ENCODE assay signal across 27 cellular contexts in the genomic region with DNA sequence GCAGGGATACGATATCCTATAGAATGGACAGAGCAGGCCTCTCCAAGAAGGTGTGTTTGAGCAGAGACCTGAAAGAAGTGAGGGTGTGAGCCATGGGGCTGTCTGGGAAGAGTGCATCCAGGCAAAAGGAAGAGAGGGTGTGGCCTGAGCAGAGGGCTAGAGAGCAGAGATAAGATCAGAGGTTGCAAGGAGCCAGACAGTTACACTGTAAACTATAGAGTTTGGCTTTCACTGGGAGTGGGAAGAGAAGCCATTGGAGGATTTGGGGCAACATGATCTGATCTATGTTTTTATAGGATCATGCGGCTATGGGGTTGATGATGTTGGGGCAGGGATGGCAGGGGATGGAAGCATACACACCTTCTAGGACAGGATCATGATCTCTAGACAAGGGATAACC.
A peak's percentile ranks its signal among the peaks of the same experiment; 100 is the strongest.
DNase-seq lines count a peak whose midpoint lies in the region; ATAC-seq, FAIRE-seq and TF ChIP-seq lines count a peak whose summit lies in the region.
"Had no signal": no experiment of that assay in that cellular context is flagged by ENCODE, and none has a peak within 500 bp of the region (broad histone marks: within the 10 kb centered on the region; RNA-seq: fewer than 3 reads in every experiment).

No MANE protein-coding gene starts in this region.

- no peak overlapping the region for H2AFZ ChIP-seq in HepG2 (ENCODE audit: low read length)

- no peaks in the 10 kb centered on the region for H4K20me1 ChIP-seq in HepG2 (ENCODE audit: insufficient read depth, low read length)

- no peaks in the 10 kb centered on the region for H3K79me2 ChIP-seq in HepG2 (ENCODE audit: insufficient read depth, low read length)

- no peak for TF ChIP-seq RAD21 in HepG2 (CRISPR knock-in tag; IDR thresholded peaks at IDR 0.05)

- H3K27ac ChIP-seq in right lobe of liver = no peak overlapping the region
- no peak overlapping the region for H3K27ac ChIP-seq in HepG2 (ENCODE audit: extremely low read length, insufficient read depth, low read length)
- no peak overlapping the region for H3K27ac ChIP-seq in HEK293 (ENCODE audit: extremely low read depth, low read depth, low read length)
- no peak overlapping the region for H3K27ac ChIP-seq in breast epithelium

- WGBS in right lobe of liver (ENCODE audit: insufficient coverage, low coverage, low lambda C conversion rate, missing lambda C conversion rate) = 100% methylated on average over 2 of the region's 2 CpGs
- 27% methylated on average over 2 of the region's 2 CpGs for WGBS in HepG2 (ENCODE audit: low lambda C conversion rate)

- TF ChIP-seq EP300 in HepG2 (IDR thresholded peaks at IDR 0.05; ENCODE audit: low read depth in 2 of 2, low read length in 2 of 2) (no peak), HepG2 (CRISPR knock-in tag; IDR thresholded peaks at IDR 0.05; ENCODE audit: borderline replicate concordance) (no peak)

- no peak overlapping the region for H3K4me2 ChIP-seq in HepG2 (ENCODE audit: low read depth, low read length)

- CTCF ChIA-PET in HepG2 (lab: Yijun Ruan, JAX; ENCODE audit: low intra/inter-chr PET ratio, low total read pairs) (no interaction called here), HEK293 (lab: Yijun Ruan, JAX) (no interaction called here), GM10248 (lab: Yijun Ruan, JAX) (interaction anchor here (1.7 kb wide), 1 partner anchor 19 kb away, joined by 7 read pairs; no protein-coding TSS in a partner anchor)

- BruUV-seq in HepG2 (replicated peaks; lab: Mats Ljungman, UMichigan) = no TSS peak

- H3K4me1 ChIP-seq in right lobe of liver (peaks cover 0 to 20% (median 10%) of the 10 kb centered on the region in 4 donors), HepG2 (ENCODE audit: insufficient read depth, low read length) (no peaks in the 10 kb centered on the region), HEK293 (ENCODE audit: control insufficient read depth, insufficient read depth, low read length) (no peaks in the 10 kb centered on the region), breast epithelium (no peaks in the 10 kb centered on the region)

- peaks cover 0 to 7% of the 10 kb centered on the region in 2 donors for H3K9me3 Mint-ChIP-seq in stimulated activated naive CD8-positive, alpha-beta T cell treated with anti-CD3 and anti-CD28 coated beads, Interleukin-15, amount 100 ng/mL, for 72 hours
- H3K9me3 Mint-ChIP-seq: CD4-positive, alpha-beta memory T cell; T-helper 1 cell treated with Interleukin-12 subunit alpha and Interleukin-12 subunit beta and Interleukin-4 antibody, amounts not matched to agents 30 μg/mL and 1 μg/mL, for 36 hours had no signal

- no peak for FAIRE-seq in HepG2 (lab: Jason Lieb, UNC)
- FAIRE-seq: GM12891, H1 had no signal

- TF ChIP-seq POLR2A in right lobe of liver (IDR thresholded peaks at IDR 0.05) (no peak), HepG2 (IDR thresholded peaks at IDR 0.05; ENCODE audit: insufficient read depth in 1 of 2, low read depth in 2 of 2, low read length in 2 of 2) (no peak), breast epithelium (IDR thresholded peaks at IDR 0.05) (no peak)

- H3K36me3 ChIP-seq in right lobe of liver (no peaks in the 10 kb centered on the region), HepG2 (replicated peaks in 1 of 2; ENCODE audit: control insufficient read depth in 1 of 2, insufficient read depth in 2 of 2, low read length in 2 of 2) (no peaks in the 10 kb centered on the region), HEK293 (ENCODE audit: control insufficient read depth in 2 of 2, insufficient read depth in 1 of 2, low read length in 2 of 2) (no peaks in the 10 kb centered on the region), breast epithelium (no peaks in the 10 kb centered on the region)

- intact Hi-C loops in right lobe of liver (cut with DNase I) = no loop called here
- intact Hi-C loops in HepG2 (cut with micrococcal nuclease; ENCODE audit: unreplicated experiment) = no loop called here
- intact Hi-C loops in breast epithelium (cut with DNase I; ENCODE audit: low total_unique reads) = no loop called here

- H3K4me3 ChIP-seq in right lobe of liver (no peak overlapping the region), HepG2 (replicated peaks in 1 of 3; ENCODE audit: insufficient read depth in 1 of 3, low read depth in 2 of 3, low read length in 3 of 3) (no peak overlapping the region), HEK293 (ENCODE audit: low read depth, low read length) (no peak overlapping the region), breast epithelium (no peak overlapping the region)

- peak overlapping the region in 1 of 2 donors; percentile 3 for H3K27ac Mint-ChIP-seq in stimulated activated naive CD8-positive, alpha-beta T cell treated with anti-CD3 and anti-CD28 coated beads, Interleukin-15, amount 100 ng/mL, for 72 hours
- H3K27ac Mint-ChIP-seq: CD4-positive, alpha-beta memory T cell; T-helper 1 cell treated with Interleukin-12 subunit alpha and Interleukin-12 subunit beta and Interleukin-4 antibody, amounts not matched to agents 30 μg/mL and 1 μg/mL, for 36 hours had no signal

- no peak overlapping the region for H3K9ac ChIP-seq in HepG2 (ENCODE audit: insufficient read depth, low read depth, low read length)

- no peaks in the 10 kb centered on the region for H3K9me3 ChIP-seq in right lobe of liver
- no peaks in the 10 kb centered on the region for H3K9me3 ChIP-seq in HepG2 (ENCODE audit: low read length)
- H3K9me3 ChIP-seq in HEK293 (ENCODE audit: control insufficient read depth, insufficient read depth, low read depth, low read length) = no peaks in the 10 kb centered on the region
- H3K9me3 ChIP-seq in breast epithelium = no peaks in the 10 kb centered on the region

- POLR2A ChIA-PET in HepG2 (lab: Yijun Ruan, JAX) = no interaction called here
- POLR2A ChIA-PET in HEK293 (lab: Yijun Ruan, JAX) = no interaction called here
- POLR2A ChIA-PET in GM10248 (lab: Yijun Ruan, JAX) = no interaction called here

- peak; percentile 42 to 73 (median 59) for ATAC-seq in right lobe of liver
- no peak for ATAC-seq in HepG2
- ATAC-seq in stimulated activated naive CD8-positive, alpha-beta T cell treated with anti-CD3 and anti-CD28 coated beads, Interleukin-15, amount 100 ng/mL, for 72 hours = peak; percentile 31
- ATAC-seq: PC-3 had no signal

- no peaks in the 10 kb centered on the region for H3K27me3 ChIP-seq in right lobe of liver
- peaks cover 0 to 9% of the 10 kb centered on the region in 2 experiments; a peak in 3 of 5 replicates for H3K27me3 ChIP-seq in HepG2 (ENCODE audit: control insufficient read depth in 1 of 2, insufficient read depth in 2 of 2, low read length in 2 of 2)
- H3K27me3 ChIP-seq in breast epithelium = no peaks in the 10 kb centered on the region

- peaks cover 32% of the 10 kb centered on the region for H3K4me1 Mint-ChIP-seq in stimulated activated naive CD8-positive, alpha-beta T cell treated with anti-CD3 and anti-CD28 coated beads, Interleukin-15, amount 100 ng/mL, for 72 hours
- H3K4me1 Mint-ChIP-seq: CD4-positive, alpha-beta memory T cell had no signal

- H3K27me3 Mint-ChIP-seq in stimulated activated naive CD8-positive, alpha-beta T cell treated with anti-CD3 and anti-CD28 coated beads, Interleukin-15, amount 100 ng/mL, for 72 hours = no peaks in the 10 kb centered on the region

- no peak for DNase-seq in right lobe of liver
- no peak for DNase-seq in HepG2 (ENCODE audit: low spot score)
- DNase-seq in islet precursor cell = peak; percentile 69
- no peak for DNase-seq in stimulated activated naive CD8-positive, alpha-beta T cell treated with anti-CD3 and anti-CD28 coated beads, Interleukin-15, amount 100 ng/mL, for 72 hours
- no peak for DNase-seq in GM10248 (ENCODE audit: extremely low spot score)
- DNase-seq in breast epithelium (ENCODE audit: low spot score in 2 of 2) = no peak
- DNase-seq in NCI-H82 (lab: John Stamatoyannopoulos, UW) = no peak
- DNase-seq: C1 segment of cervical spinal cord; CD4-positive, alpha-beta memory T cell; COR-L47; DMS53; GDM1; HCEC 1CT; KG1; MM.1S; NCI-H2029; NCI-H524; NCI-H748 treated with DMSO at 0.1 percent for 48 hours; NK-92 treated with Interleukin-12 subunit alpha and Interleukin-12 subunit beta, amount 100 ng/mL, for 24 hours; PC-3; Right ventricle myocardium superior; RPMI8226; SW 1271 had no signal

- TF ChIP-seq CTCF in right lobe of liver (IDR thresholded peaks at IDR 0.05) (no peak), HepG2 (CRISPR knock-in tag; IDR thresholded peaks at IDR 0.05) (no peak), HEK293 (tag by site-specific recombination; IDR thresholded peaks at IDR 0.05) (no peak), GM10248 (IDR thresholded peaks at IDR 0.05; ENCODE audit: control extremely low read depth, extremely low read depth, low read depth, missing control alignments) (no peak), breast epithelium (IDR thresholded peaks at IDR 0.05) (no peak)

- no peak overlapping the region for H3K4me3 Mint-ChIP-seq in stimulated activated naive CD8-positive, alpha-beta T cell treated with anti-CD3 and anti-CD28 coated beads, Interleukin-15, amount 100 ng/mL, for 72 hours
- H3K4me3 Mint-ChIP-seq: CD4-positive, alpha-beta memory T cell; T-helper 1 cell treated with Interleukin-12 subunit alpha and Interleukin-12 subunit beta and Interleukin-4 antibody, amounts not matched to agents 30 μg/mL and 1 μg/mL, for 36 hours had no signal

- in situ Hi-C loops in HepG2 (cut with HindIII; ENCODE audit: extremely low pct_ligation_motif_present, low pct_unique_long_range_greater_than_20kb) = no loop called here

TF ChIP-seq in HepG2, 621 proteins besides CTCF, POLR2A, EP300 and RAD21 (continues in another document):
- TF ChIP-seq RFX1 (IDR thresholded peaks at IDR 0.05) (no peak), ZNF660 (CRISPR knock-in tag; IDR thresholded peaks at IDR 0.05; ENCODE audit: borderline replicate concordance, low read depth) (no peak), ZNF101 (CRISPR knock-in tag; IDR thresholded peaks at IDR 0.05; ENCODE audit: borderline replicate concordance, low read depth) (no peak), ZNF724P (CRISPR knock-in tag; IDR thresholded peaks at IDR 0.05; ENCODE audit: borderline replicate concordance) (no peak), ZNF83 (CRISPR knock-in tag; IDR thresholded peaks at IDR 0.05; ENCODE audit: borderline replicate concordance) (no peak), ZBTB21 (CRISPR knock-in tag; IDR thresholded peaks at IDR 0.05) (no peak), ZNF24 (IDR thresholded peaks at IDR 0.05) (no peak), ZSCAN30 (CRISPR knock-in tag; IDR thresholded peaks at IDR 0.05) (no peak)

TF ChIP-seq in HEK293, 187 proteins besides CTCF, POLR2A, EP300 and RAD21 (continues in another document):
- TF ChIP-seq TRIM28 (IDR thresholded peaks at IDR 0.05; ENCODE audit: borderline replicate concordance, low read length) = peak; percentile 65
- no peak for TF ChIP-seq ZBTB48 (tag by site-specific recombination; IDR thresholded peaks at IDR 0.05)
- no peak for TF ChIP-seq ZNF514 (tag by site-specific recombination; IDR thresholded peaks at IDR 0.05)
